Comparison of ENCODE assay signal across 23 cellular contexts in genomic region chr15:78642341-78642740, GRCh38. TPM values are rescaled to one million over a fixed set of nuclear protein-coding genes. Genes with fewer than 3 reads are reported as not detected.
DNase-seq lines count a peak whose midpoint lies in the region; ATAC-seq and TF ChIP-seq lines count a peak whose summit lies in the region.
"Had no signal": no experiment of that assay in that cellular context is flagged by ENCODE, and none has a peak within 500 bp of the region (broad histone marks: within the 10 kb centered on the region; RNA-seq: fewer than 3 reads in every experiment).

No MANE protein-coding gene starts in this region.

- H3K4me1 Mint-ChIP-seq in endothelial cell (ENCODE audit: unreplicated experiment), result peaks cover 5% of the 10 kb centered on the region

- H3K27me3 ChIP-seq in left ventricle myocardium inferior (ENCODE audit: low read depth) (peaks cover 41% of the 10 kb centered on the region), H7 (ENCODE audit: control insufficient read depth, insufficient read depth, low read length) (peaks cover 7% of the 10 kb centered on the region), A673 (replicated peaks; ENCODE audit: insufficient read depth, low read depth, low read length, poor library complexity) (peaks cover 71% of the 10 kb centered on the region)

- H3K4me1 ChIP-seq in left ventricle myocardium inferior (peaks cover 20% of the 10 kb centered on the region), A673 (ENCODE audit: insufficient read depth, low read length, poor library complexity, severe bottlenecking) (no peaks in the 10 kb centered on the region)

- CTCF ChIA-PET in A673 (lab: Charles Lee), result no interaction called here

- no peak overlapping the region for H3K27ac Mint-ChIP-seq in endothelial cell (ENCODE audit: unreplicated experiment)

- H3K4me3 ChIP-seq in left ventricle myocardium inferior (no peak overlapping the region), H7 (ENCODE audit: insufficient read depth, low read depth, low read length) (no peak overlapping the region), A673 (ENCODE audit: low read depth, low read length, poor library complexity, severe bottlenecking) (no peak overlapping the region)
- H3K4me3 ChIP-seq: SK-N-MC had no signal

- DNase-seq in left ventricle myocardium superior, result no peak
- DNase-seq in left ventricle myocardium inferior, result no peak
- peak; percentile 81 for DNase-seq in NCI-H2171 treated with DMSO at 0.1 percent for 48 hours (lab: John Stamatoyannopoulos, UW)
- no peak for DNase-seq in endothelial cell (ENCODE audit: low spot score)
- DNase-seq in H7, result no peak
- DNase-seq in A673 (ENCODE audit: low spot score), result no peak
- no peak for DNase-seq in left colon
- DNase-seq: ACHN; AML-193; Calu3; CD4-positive, alpha-beta memory T cell; DMS79 treated with DMSO at 0.1 percent for 48 hours; KG1; NCI-H146; NCI-H2107; NCI-H510A had no signal

- no peaks in the 10 kb centered on the region for H3K9me3 Mint-ChIP-seq in endothelial cell (ENCODE audit: unreplicated experiment)
- H3K9me3 Mint-ChIP-seq: CD4-positive, alpha-beta memory T cell had no signal

- BruUV-seq in A673 (replicated peaks; lab: Mats Ljungman, UMichigan), result no TSS peak

- H3K9me3 ChIP-seq in left ventricle myocardium inferior (replicated peaks) (no peaks in the 10 kb centered on the region), A673 (ENCODE audit: low read depth, low read length, poor library complexity, severe bottlenecking) (no peaks in the 10 kb centered on the region)

- H3K36me3 ChIP-seq in left ventricle myocardium inferior (no peaks in the 10 kb centered on the region), H7 (replicated peaks; ENCODE audit: control insufficient read depth, insufficient read depth, low read length) (no peaks in the 10 kb centered on the region), A673 (ENCODE audit: insufficient read depth, low read length, poor library complexity, severe bottlenecking) (no peaks in the 10 kb centered on the region)

- TF ChIP-seq CTCF in left ventricle myocardium inferior (IDR thresholded peaks at IDR 0.05; ENCODE audit: borderline replicate concordance) (no peak), endothelial cell (IDR thresholded peaks at IDR 0.05; ENCODE audit: unreplicated experiment) (no peak), A673 (conservative IDR thresholded peaks at IDR 0.05; ENCODE audit: low read depth, low read length) (no peak)

- peaks cover 7% of the 10 kb centered on the region for H3K27me3 Mint-ChIP-seq in endothelial cell (ENCODE audit: unreplicated experiment)

- H3K36me3 Mint-ChIP-seq in endothelial cell (ENCODE audit: low read depth, unreplicated experiment), result no peaks in the 10 kb centered on the region
- H3K36me3 Mint-ChIP-seq: CD4-positive, alpha-beta memory T cell had no signal

- ATAC-seq in left ventricle myocardium superior (peak; percentile 26), left colon (no peak)
- ATAC-seq: HCT116, HepG2, Panc1, Right ventricle myocardium inferior had no signal

- peak overlapping the region; percentile 23 for H3K4me3 Mint-ChIP-seq in endothelial cell (ENCODE audit: unreplicated experiment)

- POLR2A ChIA-PET in A673 (lab: Charles Lee; ENCODE audit: low non-redundant PET), result no interaction called here

- intact Hi-C loops in left ventricle myocardium superior (cut with micrococcal nuclease), result loop anchor here (10.0 kb wide), 1 partner anchor 52 kb away; no protein-coding TSS in a partner anchor
- intact Hi-C loops in left ventricle myocardium inferior (cut with micrococcal nuclease), result loop anchor here (10.0 kb wide), 1 partner anchor 62 kb away; no protein-coding TSS in a partner anchor
- intact Hi-C loops in A673 (cut with micrococcal nuclease; ENCODE audit: unreplicated experiment), result no loop called here
- intact Hi-C loops in left colon (cut with DNase I, micrococcal nuclease), result no loop called here

- H3K27ac ChIP-seq in left ventricle myocardium inferior (replicated peaks), result no peak overlapping the region
- H3K27ac ChIP-seq in A673 (ENCODE audit: low read depth, low read length, poor library complexity, severe bottlenecking), result no peak overlapping the region
- H3K27ac ChIP-seq: SK-N-MC had no signal

RNA-seq across cellular contexts. Expression of gene CHRNB4, which starts 1.3 kb away (rescaled TPM):
- total RNA-seq in left ventricle myocardium superior (not detected), left ventricle myocardium inferior (not detected), endothelial cell (ENCODE audit: unreplicated experiment) (not detected), A673 (2021) (not detected in 2 replicates), left colon (under 1 TPM in 1 of 2 donors, not detected in 1; 0.25 TPM)
- 2.7 and 4.3 TPM in 2 replicates for total RNA-seq in H7 (2014; rRNA removed; shearing (Covaris generic))
- total RNA-seq: Calu3; CD4-positive, alpha-beta memory T cell; G401; HepG2; Right ventricle myocardium inferior; T-helper 1 cell treated with Interleukin-12 subunit alpha and Interleukin-12 subunit beta and Interleukin-4 antibody, amounts not matched to agents 30 ng/mL and 1 ng/mL, for 36 hours had no signal

RNA-seq across cellular contexts. Expression of gene CHRNA3, which starts 21.5 kb away (rescaled TPM):
- total RNA-seq in left ventricle myocardium superior (not detected), left ventricle myocardium inferior (0.25 TPM), endothelial cell (ENCODE audit: unreplicated experiment) (0.74 TPM), A673 (2021) (not detected in 2 replicates), left colon (1 to 10 TPM; 4.2 to 4.6 TPM)
- 2.6 and 4.4 TPM in 2 replicates for total RNA-seq in H7 (2014; rRNA removed; shearing (Covaris generic))
- total RNA-seq: Calu3; CD4-positive, alpha-beta memory T cell; HepG2; T-helper 1 cell treated with Interleukin-12 subunit alpha and Interleukin-12 subunit beta and Interleukin-4 antibody, amounts not matched to agents 30 ng/mL and 1 ng/mL, for 36 hours had no signal

Comparison
In these comparisons a context has a peak if more than half of its experiments do, and no peak if none do; other contexts are left out.
1. intact Hi-C loops: an anchor here in left ventricle myocardium superior (10.0 kb wide) and left ventricle myocardium inferior (10.0 kb wide); none called in A673 and left colon.